Comparison of ENCODE assay signal across 31 cellular contexts in genomic region chr15:66777596-66778313, GRCh38.
DNase-seq lines count a peak whose midpoint lies in the region; ATAC-seq and TF ChIP-seq lines count a peak whose summit lies in the region.
"Had no signal": no experiment of that assay in that cellular context is flagged by ENCODE, and none has a peak within 500 bp of the region (broad histone marks: within the 10 kb centered on the region; RNA-seq: fewer than 3 reads in every experiment).

No MANE protein-coding gene starts in this region.

- H3K9me3 Mint-ChIP-seq in WTC11: no peaks in the 10 kb centered on the region
- H3K9me3 Mint-ChIP-seq: activated naive CD8-positive, alpha-beta T cell treated with anti-CD3 and anti-CD28 coated beads, Interleukin-2, amount 10 ng/mL, durations not matched to agents 7 days and 5 days; CD8-positive, alpha-beta T cell; stimulated activated naive CD8-positive, alpha-beta T cell treated with anti-CD3 and anti-CD28 coated beads, Interleukin-15, amount 100 ng/mL, for 72 hours had no signal

- no peak overlapping the region for H3K4me3 ChIP-seq in RWPE2 (ENCODE audit: severe bottlenecking)
- no peak overlapping the region for H3K4me3 ChIP-seq in spleen
- H3K4me3 ChIP-seq: body of pancreas, upper lobe of left lung had no signal

- H3K27me3 Mint-ChIP-seq in WTC11 (ENCODE audit: low read depth): no peaks in the 10 kb centered on the region
- H3K27me3 Mint-ChIP-seq: activated CD4-positive, alpha-beta T cell treated with anti-CD3 and anti-CD28 coated beads for 36 hours; activated naive CD8-positive, alpha-beta T cell treated with anti-CD3 and anti-CD28 coated beads, Interleukin-2, amount 10 ng/mL, durations not matched to agents 7 days and 5 days; B cell; stimulated activated naive CD8-positive, alpha-beta T cell treated with anti-CD3 and anti-CD28 coated beads, Interleukin-15, amount 100 ng/mL, for 72 hours had no signal

- intact Hi-C loops in spleen (cut with DNase I; ENCODE audit: low total_unique reads): no loop called here

- CTCF ChIA-PET in WTC11 (lab: Charles Lee): interaction anchor here (1.1 to 4.1 kb wide), 8 partner anchors 11 to 84 kb away, joined by 3 to 28 read pairs (median 4); no protein-coding TSS in a partner anchor

- DNase-seq in ELR (ENCODE audit: low read depth) (peak; percentile 60), RWPE2 (ENCODE audit: low spot score) (peak; percentile 63), islet precursor cell (peak; percentile 51), spleen (peak; percentile 40), erythroblast (lab: John Stamatoyannopoulos, UW) (no peak), H4 (ENCODE audit: low spot score) (no peak), WTC11 (ENCODE audit: low spot score) (no peak), kidney glomerular epithelial cell (lab: John Stamatoyannopoulos, UW) (no peak)
- DNase-seq: activated CD4-positive, alpha-beta T cell treated with anti-CD3 and anti-CD28 coated beads for 36 hours; activated CD8-positive, alpha-beta memory T cell treated with anti-CD3 and anti-CD28 coated beads for 24 hours; activated gamma-delta T cell; activated naive CD8-positive, alpha-beta T cell treated with anti-CD3 and anti-CD28 coated beads, Interleukin-2, amount 10 ng/mL, durations not matched to agents 7 days and 5 days; activated T-cell treated with anti-CD3 and anti-CD28 coated beads, Interleukin-2, amount 50 U/mL, for 1 hour; body of pancreas; CD8-positive, alpha-beta T cell; effector CD4-positive, alpha-beta T cell; foreskin fibroblast; head of caudate nucleus; KBM-7; mammary epithelial cell; NCI-H1436 treated with DMSO at 0.1 percent for 48 hours; NCI-H2107; NCI-H446; NCI-H82; SK-N-SH; stimulated activated naive CD8-positive, alpha-beta T cell treated with anti-CD3 and anti-CD28 coated beads, Interleukin-15, amount 100 ng/mL, for 72 hours; T-helper 17 cell; upper lobe of left lung had no signal

- TF ChIP-seq CTCF in RWPE2 (IDR thresholded peaks at IDR 0.05; ENCODE audit: poor library complexity, severe bottlenecking) (no peak), spleen (IDR thresholded peaks at IDR 0.05 in 8 of 11, conservative IDR thresholded peaks at IDR 0.05 in 3 of 11) (no peak), WTC11 (IDR thresholded peaks at IDR 0.05) (no peak)

- no peak for TF ChIP-seq POLR2A in spleen (IDR thresholded peaks at IDR 0.05)
- no peak for TF ChIP-seq POLR2A in erythroblast (IDR thresholded peaks at IDR 0.05; ENCODE audit: low read length)

- H3K4me1 ChIP-seq in RWPE2 (ENCODE audit: insufficient read depth, poor library complexity, severe bottlenecking) (peaks cover 10% of the 10 kb centered on the region), spleen (peaks cover 0 to 35% (median 11%) of the 10 kb centered on the region in 6 donors)

- 80 to 99% (median 93%) methylated on average over 3 to 5 of the region's 5 CpGs for WGBS in spleen, 5 donors

- no peaks in the 10 kb centered on the region for H3K9me3 ChIP-seq in RWPE2 (ENCODE audit: severe bottlenecking)
- no peaks in the 10 kb centered on the region for H3K9me3 ChIP-seq in spleen
- H3K9me3 ChIP-seq: body of pancreas, neutrophil, SK-N-SH, upper lobe of left lung had no signal

- ATAC-seq in RWPE2 (ENCODE audit: low read depth) (no peak), WTC11 (no peak)
- ATAC-seq: activated CD4-positive, alpha-beta T cell treated with anti-CD3 and anti-CD28 coated beads for 36 hours; body of pancreas; CD8-positive, alpha-beta T cell; stimulated activated naive CD8-positive, alpha-beta T cell treated with anti-CD3 and anti-CD28 coated beads, Interleukin-15, amount 100 ng/mL, for 72 hours; T-helper 17 cell had no signal

- POLR2A ChIA-PET in WTC11 (lab: Charles Lee): interaction anchor here (0.7 kb wide), 1 partner anchor 216 kb away, joined by 3 read pairs; no protein-coding TSS in a partner anchor

- no peak overlapping the region; the same call in 1 of the 2 replicates for H3K27ac Mint-ChIP-seq in WTC11
- H3K27ac Mint-ChIP-seq: activated CD4-positive, alpha-beta T cell treated with anti-CD3 and anti-CD28 coated beads for 36 hours; activated naive CD8-positive, alpha-beta T cell treated with anti-CD3 and anti-CD28 coated beads, Interleukin-2, amount 10 ng/mL, durations not matched to agents 7 days and 5 days; B cell; CD8-positive, alpha-beta T cell; T-helper 17 cell had no signal

- no peaks in the 10 kb centered on the region for H3K36me3 ChIP-seq in RWPE2 (ENCODE audit: low read depth)
- H3K36me3 ChIP-seq in spleen: peaks cover 0 to 7% (median 0%) of the 10 kb centered on the region in 6 donors
- H3K36me3 ChIP-seq: neutrophil had no signal

- H3K27ac ChIP-seq in RWPE2 (ENCODE audit: poor library complexity, severe bottlenecking) (no peak overlapping the region), spleen (no peak overlapping the region)
- H3K27ac ChIP-seq: body of pancreas, neutrophil, RWPE1 had no signal

- H3K4me1 Mint-ChIP-seq in WTC11: peaks cover 34% of the 10 kb centered on the region
- H3K4me1 Mint-ChIP-seq: activated CD4-positive, alpha-beta T cell treated with anti-CD3 and anti-CD28 coated beads for 36 hours; activated naive CD8-positive, alpha-beta T cell treated with anti-CD3 and anti-CD28 coated beads, Interleukin-2, amount 10 ng/mL, durations not matched to agents 7 days and 5 days; B cell; stimulated activated naive CD8-positive, alpha-beta T cell treated with anti-CD3 and anti-CD28 coated beads, Interleukin-15, amount 100 ng/mL, for 72 hours; T-helper 17 cell had no signal

- no peak overlapping the region for H3K4me3 Mint-ChIP-seq in WTC11
- H3K4me3 Mint-ChIP-seq: activated CD4-positive, alpha-beta T cell treated with anti-CD3 and anti-CD28 coated beads for 36 hours; activated naive CD8-positive, alpha-beta T cell treated with anti-CD3 and anti-CD28 coated beads, Interleukin-2, amount 10 ng/mL, durations not matched to agents 7 days and 5 days; B cell; CD8-positive, alpha-beta T cell; stimulated activated naive CD8-positive, alpha-beta T cell treated with anti-CD3 and anti-CD28 coated beads, Interleukin-15, amount 100 ng/mL, for 72 hours; T-helper 17 cell had no signal

- H3K36me3 Mint-ChIP-seq in WTC11: no peaks in the 10 kb centered on the region
- H3K36me3 Mint-ChIP-seq: activated naive CD8-positive, alpha-beta T cell treated with anti-CD3 and anti-CD28 coated beads, Interleukin-2, amount 10 ng/mL, durations not matched to agents 7 days and 5 days; CD8-positive, alpha-beta T cell had no signal

- no peaks in the 10 kb centered on the region for H3K27me3 ChIP-seq in RWPE2 (ENCODE audit: insufficient read depth, poor library complexity, severe bottlenecking)
- no peaks in the 10 kb centered on the region for H3K27me3 ChIP-seq in spleen (replicated peaks in 1 of 7)
- H3K27me3 ChIP-seq: body of pancreas, upper lobe of left lung had no signal

TF ChIP-seq in WTC11, 78 proteins besides CTCF, POLR2A, EP300 and RAD21:
- TF ChIP-seq SMAD4 (CRISPR knock-in tag; IDR thresholded peaks at IDR 0.05): no peak
- no peak for TF ChIP-seq IRF2 (CRISPR knock-in tag; IDR thresholded peaks at IDR 0.05; ENCODE audit: borderline replicate concordance, low read depth)
- TF ChIP-seq FOXJ3 (CRISPR knock-in tag; IDR thresholded peaks at IDR 0.05; ENCODE audit: borderline replicate concordance): no peak
- no peak for TF ChIP-seq ESRRA (CRISPR knock-in tag; IDR thresholded peaks at IDR 0.05; ENCODE audit: borderline replicate concordance)

Comparison
In these comparisons a context has a peak if more than half of its experiments do, and no peak if none do; other contexts are left out.
1. DNase-seq: peak in ELR (single experiment), RWPE2 (single experiment), islet precursor cell (single experiment) and spleen (single experiment); none in erythroblast (0 of 2), H4 (single experiment), WTC11 (single experiment) and kidney glomerular epithelial cell (single experiment).